ENCODE assay signal across 9 cellular contexts in the genomic region with DNA sequence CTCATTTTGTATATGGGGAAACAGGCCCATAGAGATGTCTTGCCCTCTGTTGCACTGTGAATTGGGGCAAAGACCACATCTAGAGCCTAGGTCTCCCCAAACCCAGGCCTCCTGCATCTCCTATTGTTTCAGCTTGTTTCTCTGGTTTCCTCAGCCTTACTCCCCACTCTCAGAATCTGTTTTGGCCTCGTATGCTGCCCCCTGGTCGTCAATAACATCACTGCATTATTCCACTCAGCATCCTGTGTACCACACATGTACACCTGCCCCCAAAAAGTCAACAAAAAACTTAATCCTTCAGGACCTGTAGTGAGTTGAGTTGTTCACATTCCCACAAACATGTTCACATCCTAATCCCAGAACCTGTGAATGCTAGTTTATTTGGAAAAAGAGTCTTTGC.
DNase-seq lines count a peak whose midpoint lies in the region; ATAC-seq and TF ChIP-seq lines count a peak whose summit lies in the region.
"Had no signal": no experiment of that assay in that cellular context is flagged by ENCODE, and none has a peak within 500 bp of the region (broad histone marks: within the 10 kb centered on the region; RNA-seq: fewer than 3 reads in every experiment).

No MANE protein-coding gene starts in this region.

- H3K4me3 ChIP-seq in fibroblast of the aortic adventitia (ENCODE audit: low read depth, low read length) (no peak overlapping the region), stomach (no peak overlapping the region), prostate gland (no peak overlapping the region)
- H3K4me3 ChIP-seq: SJCRH30 had no signal

- peaks cover 6% of the 10 kb centered on the region in 2 donors for H3K9me3 Mint-ChIP-seq in effector memory CD8-positive, alpha-beta T cell
- no peaks in the 10 kb centered on the region for H3K9me3 Mint-ChIP-seq in mesothelial cell of epicardium

- no peak overlapping the region for H3K4me3 Mint-ChIP-seq in effector memory CD8-positive, alpha-beta T cell
- H3K4me3 Mint-ChIP-seq in mesothelial cell of epicardium = no peak overlapping the region

- intact Hi-C loops in stomach (cut with DNase I; ENCODE audit: low total_unique reads) (no loop called here), prostate gland (cut with DNase I) (no loop called here)

- H3K9me3 ChIP-seq in stomach (no peaks in the 10 kb centered on the region), prostate gland (no peaks in the 10 kb centered on the region)
- H3K9me3 ChIP-seq: SJCRH30 had no signal

- ATAC-seq in effector memory CD8-positive, alpha-beta T cell (replicated peaks) = no peak

- H3K4me1 ChIP-seq in stomach (peaks cover 0 to 9% (median 4%) of the 10 kb centered on the region in 4 donors), prostate gland (replicated peaks) (no peaks in the 10 kb centered on the region)
- H3K4me1 ChIP-seq: SJCRH30 had no signal

- TF ChIP-seq CTCF in fibroblast of the aortic adventitia (IDR thresholded peaks at IDR 0.05; ENCODE audit: insufficient read depth, low read length) (peak; percentile 70), stomach (IDR thresholded peaks at IDR 0.05) (peak in 3 of 7 experiments; percentile 15 to 30 (median 28)), prostate gland (IDR thresholded peaks at IDR 0.05) (no peak), mesothelial cell of epicardium (IDR thresholded peaks at IDR 0.05; ENCODE audit: unreplicated experiment) (no peak)

- H3K27me3 ChIP-seq in stomach (no peaks in the 10 kb centered on the region), prostate gland (replicated peaks; ENCODE audit: insufficient read depth) (no peaks in the 10 kb centered on the region)
- H3K27me3 ChIP-seq: SJCRH30 had no signal

- no peak overlapping the region for H3K27ac Mint-ChIP-seq in effector memory CD8-positive, alpha-beta T cell
- no peak overlapping the region for H3K27ac Mint-ChIP-seq in mesothelial cell of epicardium

- TF ChIP-seq POLR2A in stomach (IDR thresholded peaks at IDR 0.05) (no peak), prostate gland (IDR thresholded peaks at IDR 0.05) (no peak)

- DNase-seq in NCI-H1092 treated with DMSO at 0.1 percent for 48 hours (lab: John Stamatoyannopoulos, UW) = peak; percentile 20
- no peak for DNase-seq in NCI-H1092 (lab: John Stamatoyannopoulos, UW)
- DNase-seq in NAMALWA (ENCODE audit: low spot score) = peak; percentile 64
- DNase-seq in fibroblast of the aortic adventitia (ENCODE audit: low read depth) = peak; percentile 47
- peak; percentile 27 for DNase-seq in stomach
- no peak for DNase-seq in effector memory CD8-positive, alpha-beta T cell
- DNase-seq in prostate gland (ENCODE audit: low spot score) = no peak
- no peak for DNase-seq in mesothelial cell of epicardium (ENCODE audit: low spot score in 2 of 2, unreplicated experiment in 2 of 2)

- 7 to 25% (median 17%) methylated on average over 2 of the region's 2 CpGs for WGBS in stomach, 5 donors
- 17% methylated on average over 2 of the region's 2 CpGs for WGBS in prostate gland

- no peaks in the 10 kb centered on the region for H3K4me1 Mint-ChIP-seq in effector memory CD8-positive, alpha-beta T cell (ENCODE audit: low read depth in 2 of 2)
- no peaks in the 10 kb centered on the region for H3K4me1 Mint-ChIP-seq in mesothelial cell of epicardium

- H3K27me3 Mint-ChIP-seq in effector memory CD8-positive, alpha-beta T cell = no peaks in the 10 kb centered on the region
- H3K27me3 Mint-ChIP-seq in mesothelial cell of epicardium (ENCODE audit: low read depth) = peaks cover 14% of the 10 kb centered on the region

- H3K27ac ChIP-seq in stomach (no peak overlapping the region), prostate gland (no peak overlapping the region)
- H3K27ac ChIP-seq: SJCRH30 had no signal

- no peak for TF ChIP-seq EP300 in stomach (IDR thresholded peaks at IDR 0.05)

- H3K36me3 ChIP-seq in stomach (no peaks in the 10 kb centered on the region), prostate gland (no peaks in the 10 kb centered on the region)
- H3K36me3 ChIP-seq: SJCRH30 had no signal

- H3K36me3 Mint-ChIP-seq in effector memory CD8-positive, alpha-beta T cell (ENCODE audit: insufficient read depth) = no peaks in the 10 kb centered on the region
- H3K36me3 Mint-ChIP-seq in mesothelial cell of epicardium = no peaks in the 10 kb centered on the region

Comparison
In these comparisons a context has a peak if more than half of its experiments do, and no peak if none do; other contexts are left out.
1. DNase-seq: peak in NCI-H1092 treated with DMSO at 0.1 percent for 48 hours (single experiment), NAMALWA (single experiment), fibroblast of the aortic adventitia (single experiment) and stomach (single experiment); none in NCI-H1092 (single experiment), effector memory CD8-positive, alpha-beta T cell (0 of 3), prostate gland (single experiment) and mesothelial cell of epicardium (0 of 2).